In genomic region chr11:106998644-106999043, GRCh38 we compare ENCODE assay signal across 37 cellular contexts. TPM values are rescaled to one million over a fixed set of nuclear protein-coding genes. Genes with fewer than 3 reads are reported as not detected.
"Had no signal": no experiment of that assay in that cellular context is flagged by ENCODE, and none has a peak within 500 bp of the region (broad histone marks: within the 10 kb centered on the region; RNA-seq: fewer than 3 reads in every experiment).

No MANE protein-coding gene starts in this region.

- H3K4me1 ChIP-seq: body of pancreas, heart left ventricle, lower lobe of right lung, prostate gland, sigmoid colon, stomach, thyroid gland, upper lobe of left lung, vagina had no signal

- DNase-seq: activated CD4-positive, alpha-beta T cell treated with anti-CD3 and anti-CD28 coated beads for 4 hours; activated CD4-positive, alpha-beta T cell treated with anti-CD3 and anti-CD28 coated beads, Interleukin-2, amount 50 U/mL, for 4 hours; activated naive CD4-positive, alpha-beta T cell treated with Interleukin-2 at 50 U/mL for 16 hours; activated T-cell treated with anti-CD3 and anti-CD28 coated beads for 4 hours; activated T-cell treated with anti-CD3 and anti-CD28 coated beads, Interleukin-2, amount 50 U/mL, for 72 hours; anterior cingulate cortex; body of pancreas; cerebellar nuclear complex; dorsolateral prefrontal cortex; effector memory CD4-positive, alpha-beta T cell; erythroblast; heart left ventricle; hypothalamus; immature natural killer cell; kidney; lower lobe of right lung; mucosa of descending colon; nephron progenitor cell; ovary; retina; sigmoid colon; stimulated activated CD4-positive, alpha-beta T cell treated with anti-CD3 and anti-CD28 coated beads, Interleukin-15, amount 100 ng/mL, for 24 hours; stimulated activated CD4-positive, alpha-beta T cell treated with anti-CD3 and anti-CD28 coated beads, Interleukin-2, amount 100 ng/mL, for 24 hours; stimulated activated naive B cell treated with anti-CD40 and anti-IgM and Interleukin-4, amounts not matched to agents 10 μg/mL and 1 μg/mL and 100 μg/mL, for 72 hours; stomach; T-helper 9 cell; thyroid gland; upper lobe of left lung had no signal

- H3K27ac ChIP-seq: body of pancreas, cardiac muscle cell, coronary artery, lower lobe of right lung, neutrophil, ovary, prostate gland, sigmoid colon, stomach, thyroid gland, upper lobe of left lung, vagina, VCaP had no signal

- H3K27me3 ChIP-seq: body of pancreas, cardiac muscle cell, dorsolateral prefrontal cortex, heart left ventricle, neutrophil, ovary, sigmoid colon, stomach, thyroid gland, upper lobe of left lung, vagina had no signal

- H3K27ac Mint-ChIP-seq: activated naive CD8-positive, alpha-beta T cell; activated T-cell treated with anti-CD3 and anti-CD28 coated beads, Interleukin-2, amount 50 U/mL, for 72 hours; immature natural killer cell; nephron progenitor cell; stimulated activated naive B cell treated with anti-CD40 and anti-IgM and Interleukin-4, amounts not matched to agents 10 μg/mL and 1 μg/mL and 100 μg/mL, for 72 hours; T-helper 1 cell treated with Interleukin-12 subunit alpha and Interleukin-12 subunit beta and Interleukin-4 antibody, amounts not matched to agents 30 μg/mL and 1 μg/mL, for 36 hours had no signal

- H3K9me3 ChIP-seq: body of pancreas, heart left ventricle, lower lobe of right lung, mucosa of descending colon, neutrophil, ovary, prostate gland, sigmoid colon, stomach, thyroid gland, upper lobe of left lung, vagina had no signal

- FAIRE-seq: kidney, TTC549 had no signal

- H3K27me3 Mint-ChIP-seq: activated naive CD8-positive, alpha-beta T cell; stimulated activated naive B cell treated with anti-CD40 and anti-IgM and Interleukin-4, amounts not matched to agents 10 μg/mL and 1 μg/mL and 100 μg/mL, for 72 hours had no signal

- H3K4me3 ChIP-seq: body of pancreas, cardiac muscle cell, coronary artery, dorsolateral prefrontal cortex, heart left ventricle, lower lobe of right lung, mucosa of descending colon, ovary, prostate gland, sigmoid colon, stomach, thyroid gland, upper lobe of left lung, vagina had no signal

- H3K36me3 Mint-ChIP-seq: activated naive CD8-positive, alpha-beta T cell; immature natural killer cell; stimulated activated naive B cell treated with anti-CD40 and anti-IgM and Interleukin-4, amounts not matched to agents 10 μg/mL and 1 μg/mL and 100 μg/mL, for 72 hours had no signal

- H3K4me1 Mint-ChIP-seq: immature natural killer cell; nephron progenitor cell; stimulated activated naive B cell treated with anti-CD40 and anti-IgM and Interleukin-4, amounts not matched to agents 10 μg/mL and 1 μg/mL and 100 μg/mL, for 72 hours had no signal

- H3K4me3 Mint-ChIP-seq: activated naive CD8-positive, alpha-beta T cell; activated T-cell treated with anti-CD3 and anti-CD28 coated beads, Interleukin-2, amount 50 U/mL, for 72 hours; immature natural killer cell; nephron progenitor cell; stimulated activated naive B cell treated with anti-CD40 and anti-IgM and Interleukin-4, amounts not matched to agents 10 μg/mL and 1 μg/mL and 100 μg/mL, for 72 hours; T-helper 1 cell treated with Interleukin-12 subunit alpha and Interleukin-12 subunit beta and Interleukin-4 antibody, amounts not matched to agents 30 μg/mL and 1 μg/mL, for 36 hours had no signal

- H3K36me3 ChIP-seq: cardiac muscle cell, heart left ventricle, lower lobe of right lung, neutrophil, ovary, prostate gland, sigmoid colon, stomach, thyroid gland, upper lobe of left lung, vagina had no signal

- H3K9me3 Mint-ChIP-seq: activated T-cell treated with anti-CD3 and anti-CD28 coated beads, Interleukin-2, amount 50 U/mL, for 72 hours; nephron progenitor cell; stimulated activated naive B cell treated with anti-CD40 and anti-IgM and Interleukin-4, amounts not matched to agents 10 μg/mL and 1 μg/mL and 100 μg/mL, for 72 hours; T-helper 1 cell treated with Interleukin-12 subunit alpha and Interleukin-12 subunit beta and Interleukin-4 antibody, amounts not matched to agents 30 μg/mL and 1 μg/mL, for 36 hours had no signal

RNA-seq across cellular contexts. Expression of gene GUCY1A2, which starts 19.6 kb away (rescaled TPM):
- total RNA-seq: activated T-cell treated with anti-CD3 and anti-CD28 coated beads, Interleukin-2, amount 50 U/mL, for 72 hours had no signal
- polyA plus RNA-seq: immature natural killer cell had no signal
